ENCODE assay signal across 22 cellular contexts in the genomic region with DNA sequence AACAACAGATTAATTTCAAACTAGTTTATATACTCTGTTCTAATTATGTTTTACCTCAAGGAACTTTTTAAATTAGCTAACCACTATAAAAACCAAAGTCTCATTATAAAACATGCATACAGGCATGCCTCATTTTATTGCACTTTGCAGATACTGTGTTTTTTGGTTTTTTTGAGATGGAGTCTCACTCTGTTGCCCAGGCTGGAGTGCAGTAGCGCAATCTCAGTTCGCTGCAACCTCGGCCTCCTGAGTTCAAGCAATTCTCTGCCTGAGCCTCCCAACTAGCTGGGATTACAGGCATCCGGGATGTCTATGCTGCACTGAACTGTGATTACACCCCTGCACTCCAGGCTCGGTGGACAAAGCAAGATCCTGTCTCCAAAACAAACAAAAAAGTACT.
"Had no signal": no experiment of that assay in that cellular context is flagged by ENCODE, and none has a peak within 500 bp of the region (broad histone marks: within the 10 kb centered on the region; RNA-seq: fewer than 3 reads in every experiment).

No MANE protein-coding gene starts in this region.

- ATAC-seq: Right ventricle myocardium inferior, SK-N-SH treated with all-trans-retinoic acid at 6 μM for 48 hours had no signal

- H3K27me3 ChIP-seq: SJCRH30 had no signal

- FAIRE-seq: RCC 7860 had no signal

- H3K27me3 Mint-ChIP-seq: IgD-negative memory B cell had no signal

- H3K36me3 Mint-ChIP-seq: IgD-negative memory B cell had no signal

- H3K4me3 Mint-ChIP-seq: IgD-negative memory B cell had no signal

- H3K4me3 ChIP-seq: SJCRH30 had no signal

- H3K9me3 ChIP-seq: SJCRH30 had no signal

- H3K4me1 ChIP-seq: SJCRH30 had no signal

- H3K27ac Mint-ChIP-seq: IgD-negative memory B cell had no signal

- H3K9me3 Mint-ChIP-seq: IgD-negative memory B cell had no signal

- H3K27ac ChIP-seq: SJCRH30 had no signal

- DNase-seq: KBM-7, MV-4-11, NCI-H1092, NCI-H1105 treated with DMSO at 0.1 percent for 48 hours, NCI-H1417 treated with DMSO at 0.1 percent for 48 hours, NCI-H187, NCI-H2029, NCI-H2081 treated with DMSO at 0.1 percent for 48 hours, NCI-H2171, NCI-H226, NCI-H446, NCI-H510A, NCI-H524 treated with DMSO at 0.1 percent for 48 hours, NCI-H69, NCI-H774, RPMI8226, SHP77 treated with DMSO at 0.1 percent for 48 hours, SJCRH30 had no signal
